Comparison of ENCODE assay signal across 1 cellular context in genomic region chr9:27462434-27462833, GRCh38.
TF ChIP-seq lines count a peak whose summit lies in the region.

No MANE protein-coding gene starts in this region.

TF ChIP-seq in K562, 482 proteins besides CTCF, POLR2A, EP300 and RAD21 (continued from another document and continues in another):
- TF ChIP-seq ZNF318 (IDR thresholded peaks at IDR 0.05; ENCODE audit: borderline replicate concordance in 1 of 2, low read depth in 1 of 2) (0 out of 4 replicates have a peak, but pooled peaks of 1 of the 2 experiments have one; percentile 25), ZNF263 (CRISPR knock-in tag; IDR thresholded peaks at IDR 0.05; ENCODE audit: borderline replicate concordance) (no peak), RBM15 (IDR thresholded peaks at IDR 0.05; ENCODE audit: insufficient read depth, low read length) (no peak), FIP1L1 (IDR thresholded peaks at IDR 0.05; ENCODE audit: low read depth, low read length, poor library complexity, severe bottlenecking) (no peak), KLF1 (tag; IDR thresholded peaks at IDR 0.05) (no peak), KLF13 (tag; IDR thresholded peaks at IDR 0.05; ENCODE audit: borderline replicate concordance, low read depth) (no peak), GMEB1 (CRISPR knock-in tag; IDR thresholded peaks at IDR 0.05) (no peak), NR3C1 (CRISPR knock-in tag; IDR thresholded peaks at IDR 0.05) (no peak), AFF4 (CRISPR knock-in tag; IDR thresholded peaks at IDR 0.05) (no peak), HNRNPL (IDR thresholded peaks at IDR 0.05; ENCODE audit: low read depth, low read length) (no peak), MEIS2 (IDR thresholded peaks at IDR 0.05; ENCODE audit: partially characterized antibody) (peak; percentile 12), ZNF41 (CRISPR knock-in tag; conservative IDR thresholded peaks at IDR 0.05) (no peak), ZNF277 (CRISPR knock-in tag; IDR thresholded peaks at IDR 0.05; ENCODE audit: borderline replicate concordance) (no peak), FOXP4 (CRISPR knock-in tag; IDR thresholded peaks at IDR 0.05; ENCODE audit: borderline replicate concordance) (no peak), NFATC3 (IDR thresholded peaks at IDR 0.05) (no peak), ZBED1 (IDR thresholded peaks at IDR 0.05) (no peak), SAFB2 (IDR thresholded peaks at IDR 0.05; ENCODE audit: borderline replicate concordance, low read depth, low read length, severe bottlenecking) (no peak), MYBL2 (IDR thresholded peaks at IDR 0.05; ENCODE audit: low read depth) (peak; percentile 82), MYBL2 (CRISPR knock-in tag; IDR thresholded peaks at IDR 0.05; ENCODE audit: borderline replicate concordance) (no peak), ETS1 (conservative IDR thresholded peaks at IDR 0.05; ENCODE audit: control insufficient read depth, low read depth, low read length) (no peak), SRF (CRISPR knock-in tag; IDR thresholded peaks at IDR 0.05) (no peak), ATF7 (IDR thresholded peaks at IDR 0.05) (peak; percentile 81), CC2D1A (IDR thresholded peaks at IDR 0.05) (peak; percentile 98), EP400 (IDR thresholded peaks at IDR 0.05) (0 out of 2 replicates have a peak, but pooled peaks have one; percentile 23)
